1 cellular context compared by ENCODE assay signal in the genomic region with DNA sequence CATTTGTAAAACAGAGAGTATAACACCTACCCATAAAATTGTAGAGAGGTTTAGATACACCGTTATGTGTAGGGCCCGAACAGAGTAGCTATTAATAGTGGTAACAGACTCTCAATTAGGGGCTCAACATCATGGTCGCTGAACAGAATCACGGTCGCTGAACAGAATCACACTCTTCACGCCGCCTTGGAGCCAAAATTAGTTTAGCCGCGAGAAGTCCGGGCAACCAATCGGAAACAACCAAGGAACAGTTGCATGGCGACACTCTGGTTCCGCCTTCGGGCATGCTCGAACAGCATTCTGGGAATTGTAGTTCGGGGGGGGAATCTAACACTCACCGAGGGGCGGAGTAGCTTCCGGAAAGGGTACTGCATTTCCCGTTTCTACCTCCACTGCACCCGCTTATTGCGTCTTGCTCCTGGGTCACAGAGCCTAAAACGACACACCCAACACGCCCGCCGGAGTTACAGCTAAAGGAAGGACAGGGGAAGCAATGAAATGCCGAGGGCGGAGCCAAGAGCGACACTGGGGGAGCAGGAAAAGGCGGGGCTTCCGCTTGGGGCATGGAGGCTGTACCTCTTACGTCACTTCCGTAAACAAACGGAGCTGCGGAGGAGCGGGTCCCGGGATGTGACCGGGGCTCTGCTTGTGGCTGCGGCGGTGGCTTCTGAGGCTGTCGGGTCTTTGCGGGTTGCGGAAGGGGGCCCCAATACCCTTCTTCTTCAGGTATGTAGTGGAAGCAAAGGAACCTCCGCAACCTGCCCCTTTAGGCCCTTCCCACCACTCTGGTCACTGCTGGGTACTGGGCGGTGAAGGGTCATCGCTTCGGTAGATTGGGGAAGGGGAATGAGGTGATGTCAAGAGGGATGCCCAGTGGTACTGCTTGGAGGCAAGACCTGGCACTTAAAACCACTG.
TF ChIP-seq lines count a peak whose summit lies in the region.

A gene (plus strand): TSS at position 593 of the 915 bp plus-strand sequence. CDS start 2,352 bp downstream, outside the sequence.

TF ChIP-seq in K562, 482 proteins besides CTCF, POLR2A, EP300 and RAD21 (continued from another document and continues in another):
- TF ChIP-seq, protein P1, sequence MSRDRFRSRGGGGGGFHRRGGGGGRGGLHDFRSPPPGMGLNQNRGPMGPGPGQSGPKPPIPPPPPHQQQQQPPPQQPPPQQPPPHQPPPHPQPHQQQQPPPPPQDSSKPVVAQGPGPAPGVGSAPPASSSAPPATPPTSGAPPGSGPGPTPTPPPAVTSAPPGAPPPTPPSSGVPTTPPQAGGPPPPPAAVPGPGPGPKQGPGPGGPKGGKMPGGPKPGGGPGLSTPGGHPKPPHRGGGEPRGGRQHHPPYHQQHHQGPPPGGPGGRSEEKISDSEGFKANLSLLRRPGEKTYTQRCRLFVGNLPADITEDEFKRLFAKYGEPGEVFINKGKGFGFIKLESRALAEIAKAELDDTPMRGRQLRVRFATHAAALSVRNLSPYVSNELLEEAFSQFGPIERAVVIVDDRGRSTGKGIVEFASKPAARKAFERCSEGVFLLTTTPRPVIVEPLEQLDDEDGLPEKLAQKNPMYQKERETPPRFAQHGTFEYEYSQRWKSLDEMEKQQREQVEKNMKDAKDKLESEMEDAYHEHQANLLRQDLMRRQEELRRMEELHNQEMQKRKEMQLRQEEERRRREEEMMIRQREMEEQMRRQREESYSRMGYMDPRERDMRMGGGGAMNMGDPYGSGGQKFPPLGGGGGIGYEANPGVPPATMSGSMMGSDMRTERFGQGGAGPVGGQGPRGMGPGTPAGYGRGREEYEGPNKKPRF (IDR thresholded peaks at IDR 0.05; ENCODE audit: low read depth, low read length) = no peak
- TF ChIP-seq ZC3H8 (IDR thresholded peaks at IDR 0.05) = no peak
- TF ChIP-seq ZNF24 (IDR thresholded peaks at IDR 0.05) = peak; percentile 60; the same call in 1 of the 2 replicates
- TF ChIP-seq, protein P2, sequence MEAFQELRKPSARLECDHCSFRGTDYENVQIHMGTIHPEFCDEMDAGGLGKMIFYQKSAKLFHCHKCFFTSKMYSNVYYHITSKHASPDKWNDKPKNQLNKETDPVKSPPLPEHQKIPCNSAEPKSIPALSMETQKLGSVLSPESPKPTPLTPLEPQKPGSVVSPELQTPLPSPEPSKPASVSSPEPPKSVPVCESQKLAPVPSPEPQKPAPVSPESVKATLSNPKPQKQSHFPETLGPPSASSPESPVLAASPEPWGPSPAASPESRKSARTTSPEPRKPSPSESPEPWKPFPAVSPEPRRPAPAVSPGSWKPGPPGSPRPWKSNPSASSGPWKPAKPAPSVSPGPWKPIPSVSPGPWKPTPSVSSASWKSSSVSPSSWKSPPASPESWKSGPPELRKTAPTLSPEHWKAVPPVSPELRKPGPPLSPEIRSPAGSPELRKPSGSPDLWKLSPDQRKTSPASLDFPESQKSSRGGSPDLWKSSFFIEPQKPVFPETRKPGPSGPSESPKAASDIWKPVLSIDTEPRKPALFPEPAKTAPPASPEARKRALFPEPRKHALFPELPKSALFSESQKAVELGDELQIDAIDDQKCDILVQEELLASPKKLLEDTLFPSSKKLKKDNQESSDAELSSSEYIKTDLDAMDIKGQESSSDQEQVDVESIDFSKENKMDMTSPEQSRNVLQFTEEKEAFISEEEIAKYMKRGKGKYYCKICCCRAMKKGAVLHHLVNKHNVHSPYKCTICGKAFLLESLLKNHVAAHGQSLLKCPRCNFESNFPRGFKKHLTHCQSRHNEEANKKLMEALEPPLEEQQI (IDR thresholded peaks at IDR 0.05) = no peak
- no peak for TF ChIP-seq MECOM (CRISPR knock-in tag; IDR thresholded peaks at IDR 0.05)
- TF ChIP-seq, protein P3, sequence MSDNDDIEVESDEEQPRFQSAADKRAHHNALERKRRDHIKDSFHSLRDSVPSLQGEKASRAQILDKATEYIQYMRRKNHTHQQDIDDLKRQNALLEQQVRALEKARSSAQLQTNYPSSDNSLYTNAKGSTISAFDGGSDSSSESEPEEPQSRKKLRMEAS (CRISPR knock-in tag; IDR thresholded peaks at IDR 0.05) = peak; percentile 59; the same call in 1 of the 2 replicates
- no peak for TF ChIP-seq ZNF197 (CRISPR knock-in tag; IDR thresholded peaks at IDR 0.05; ENCODE audit: low read depth)
- peak; percentile 65 for TF ChIP-seq SPI1 (IDR thresholded peaks at IDR 0.05; ENCODE audit: borderline replicate concordance, low read depth, low read length)
- TF ChIP-seq MCM2 (IDR thresholded peaks at IDR 0.05; ENCODE audit: low read depth) = no peak
- no peak for TF ChIP-seq ZBTB8A (IDR thresholded peaks at IDR 0.05; ENCODE audit: partially characterized antibody)
- TF ChIP-seq CAMTA2 (CRISPR knock-in tag; conservative IDR thresholded peaks at IDR 0.05) = no peak
- no peak for TF ChIP-seq HNRNPUL1 (IDR thresholded peaks at IDR 0.05; ENCODE audit: low read length)
- TF ChIP-seq, protein P4, sequence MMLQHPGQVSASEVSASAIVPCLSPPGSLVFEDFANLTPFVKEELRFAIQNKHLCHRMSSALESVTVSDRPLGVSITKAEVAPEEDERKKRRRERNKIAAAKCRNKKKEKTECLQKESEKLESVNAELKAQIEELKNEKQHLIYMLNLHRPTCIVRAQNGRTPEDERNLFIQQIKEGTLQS (IDR thresholded peaks at IDR 0.05) = peak; percentile 91
- TF ChIP-seq, protein P4 (CRISPR knock-in tag; conservative IDR thresholded peaks at IDR 0.05) = peak; percentile 33; the same call in 1 of the 2 replicates
- TF ChIP-seq NRF1 (conservative IDR thresholded peaks at IDR 0.05 in 1 of 2, IDR thresholded peaks at IDR 0.05 in 1 of 2) = peak; percentile 60 to 70
- no peak for TF ChIP-seq ZNF324 (CRISPR knock-in tag; IDR thresholded peaks at IDR 0.05)
- TF ChIP-seq ZZZ3 (IDR thresholded peaks at IDR 0.05) = no peak
- peak; percentile 81 for TF ChIP-seq JUND (IDR thresholded peaks at IDR 0.05; ENCODE audit: borderline replicate concordance, low read depth, low read length)
- peak; percentile 79; the same call in 1 of the 3 replicates for TF ChIP-seq JUND (tag; IDR thresholded peaks at IDR 0.05; ENCODE audit: borderline replicate concordance, low read depth, low read length)
- no peak for TF ChIP-seq HDGF (IDR thresholded peaks at IDR 0.05)
- TF ChIP-seq TBP (optimal IDR thresholded peaks at IDR 0.05; ENCODE audit: low read depth, low read length) = no peak
- TF ChIP-seq, protein P5, sequence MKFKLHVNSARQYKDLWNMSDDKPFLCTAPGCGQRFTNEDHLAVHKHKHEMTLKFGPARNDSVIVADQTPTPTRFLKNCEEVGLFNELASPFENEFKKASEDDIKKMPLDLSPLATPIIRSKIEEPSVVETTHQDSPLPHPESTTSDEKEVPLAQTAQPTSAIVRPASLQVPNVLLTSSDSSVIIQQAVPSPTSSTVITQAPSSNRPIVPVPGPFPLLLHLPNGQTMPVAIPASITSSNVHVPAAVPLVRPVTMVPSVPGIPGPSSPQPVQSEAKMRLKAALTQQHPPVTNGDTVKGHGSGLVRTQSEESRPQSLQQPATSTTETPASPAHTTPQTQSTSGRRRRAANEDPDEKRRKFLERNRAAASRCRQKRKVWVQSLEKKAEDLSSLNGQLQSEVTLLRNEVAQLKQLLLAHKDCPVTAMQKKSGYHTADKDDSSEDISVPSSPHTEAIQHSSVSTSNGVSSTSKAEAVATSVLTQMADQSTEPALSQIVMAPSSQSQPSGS (CRISPR knock-in tag; IDR thresholded peaks at IDR 0.05) = no peak
- TF ChIP-seq CBX2 (IDR thresholded peaks at IDR 0.05; ENCODE audit: insufficient read depth, low read length, poor library complexity, severe bottlenecking) = no peak
- TF ChIP-seq ZNF644 (tag; IDR thresholded peaks at IDR 0.05; ENCODE audit: low read depth) = no peak
- TF ChIP-seq RBBP5 (IDR thresholded peaks at IDR 0.05; ENCODE audit: borderline replicate concordance, insufficient read depth, low read length, poor library complexity, severe bottlenecking) = peak; percentile 96
- TF ChIP-seq, protein P6, sequence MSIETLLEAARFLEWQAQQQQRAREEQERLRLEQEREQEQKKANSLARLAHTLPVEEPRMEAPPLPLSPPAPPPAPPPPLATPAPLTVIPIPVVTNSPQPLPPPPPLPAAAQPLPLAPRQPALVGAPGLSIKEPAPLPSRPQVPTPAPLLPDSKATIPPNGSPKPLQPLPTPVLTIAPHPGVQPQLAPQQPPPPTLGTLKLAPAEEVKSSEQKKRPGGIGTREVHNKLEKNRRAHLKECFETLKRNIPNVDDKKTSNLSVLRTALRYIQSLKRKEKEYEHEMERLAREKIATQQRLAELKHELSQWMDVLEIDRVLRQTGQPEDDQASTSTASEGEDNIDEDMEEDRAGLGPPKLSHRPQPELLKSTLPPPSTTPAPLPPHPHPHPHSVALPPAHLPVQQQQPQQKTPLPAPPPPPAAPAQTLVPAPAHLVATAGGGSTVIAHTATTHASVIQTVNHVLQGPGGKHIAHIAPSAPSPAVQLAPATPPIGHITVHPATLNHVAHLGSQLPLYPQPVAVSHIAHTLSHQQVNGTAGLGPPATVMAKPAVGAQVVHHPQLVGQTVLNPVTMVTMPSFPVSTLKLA (conservative IDR thresholded peaks at IDR 0.05) = peak; percentile 98
- no peak for TF ChIP-seq CBX5 (IDR thresholded peaks at IDR 0.05; ENCODE audit: borderline replicate concordance, low read depth)
- no peak for TF ChIP-seq HMG20A (CRISPR knock-in tag; conservative IDR thresholded peaks at IDR 0.05)
- TF ChIP-seq, protein P7, sequence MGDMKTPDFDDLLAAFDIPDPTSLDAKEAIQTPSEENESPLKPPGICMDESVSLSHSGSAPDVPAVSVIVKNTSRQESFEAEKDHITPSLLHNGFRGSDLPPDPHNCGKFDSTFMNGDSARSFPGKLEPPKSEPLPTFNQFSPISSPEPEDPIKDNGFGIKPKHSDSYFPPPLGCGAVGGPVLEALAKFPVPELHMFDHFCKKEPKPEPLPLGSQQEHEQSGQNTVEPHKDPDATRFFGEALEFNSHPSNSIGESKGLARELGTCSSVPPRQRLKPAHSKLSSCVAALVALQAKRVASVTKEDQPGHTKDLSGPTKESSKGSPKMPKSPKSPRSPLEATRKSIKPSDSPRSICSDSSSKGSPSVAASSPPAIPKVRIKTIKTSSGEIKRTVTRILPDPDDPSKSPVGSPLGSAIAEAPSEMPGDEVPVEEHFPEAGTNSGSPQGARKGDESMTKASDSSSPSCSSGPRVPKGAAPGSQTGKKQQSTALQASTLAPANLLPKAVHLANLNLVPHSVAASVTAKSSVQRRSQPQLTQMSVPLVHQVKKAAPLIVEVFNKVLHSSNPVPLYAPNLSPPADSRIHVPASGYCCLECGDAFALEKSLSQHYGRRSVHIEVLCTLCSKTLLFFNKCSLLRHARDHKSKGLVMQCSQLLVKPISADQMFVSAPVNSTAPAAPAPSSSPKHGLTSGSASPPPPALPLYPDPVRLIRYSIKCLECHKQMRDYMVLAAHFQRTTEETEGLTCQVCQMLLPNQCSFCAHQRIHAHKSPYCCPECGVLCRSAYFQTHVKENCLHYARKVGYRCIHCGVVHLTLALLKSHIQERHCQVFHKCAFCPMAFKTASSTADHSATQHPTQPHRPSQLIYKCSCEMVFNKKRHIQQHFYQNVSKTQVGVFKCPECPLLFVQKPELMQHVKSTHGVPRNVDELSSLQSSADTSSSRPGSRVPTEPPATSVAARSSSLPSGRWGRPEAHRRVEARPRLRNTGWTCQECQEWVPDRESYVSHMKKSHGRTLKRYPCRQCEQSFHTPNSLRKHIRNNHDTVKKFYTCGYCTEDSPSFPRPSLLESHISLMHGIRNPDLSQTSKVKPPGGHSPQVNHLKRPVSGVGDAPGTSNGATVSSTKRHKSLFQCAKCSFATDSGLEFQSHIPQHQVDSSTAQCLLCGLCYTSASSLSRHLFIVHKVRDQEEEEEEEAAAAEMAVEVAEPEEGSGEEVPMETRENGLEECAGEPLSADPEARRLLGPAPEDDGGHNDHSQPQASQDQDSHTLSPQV (IDR thresholded peaks at IDR 0.05) = no peak
- no peak for TF ChIP-seq STAG1 (CRISPR knock-in tag; IDR thresholded peaks at IDR 0.05; ENCODE audit: borderline replicate concordance)
- no peak for TF ChIP-seq ILK (tag; IDR thresholded peaks at IDR 0.05; ENCODE audit: borderline replicate concordance, low read depth)
- TF ChIP-seq, protein P8, sequence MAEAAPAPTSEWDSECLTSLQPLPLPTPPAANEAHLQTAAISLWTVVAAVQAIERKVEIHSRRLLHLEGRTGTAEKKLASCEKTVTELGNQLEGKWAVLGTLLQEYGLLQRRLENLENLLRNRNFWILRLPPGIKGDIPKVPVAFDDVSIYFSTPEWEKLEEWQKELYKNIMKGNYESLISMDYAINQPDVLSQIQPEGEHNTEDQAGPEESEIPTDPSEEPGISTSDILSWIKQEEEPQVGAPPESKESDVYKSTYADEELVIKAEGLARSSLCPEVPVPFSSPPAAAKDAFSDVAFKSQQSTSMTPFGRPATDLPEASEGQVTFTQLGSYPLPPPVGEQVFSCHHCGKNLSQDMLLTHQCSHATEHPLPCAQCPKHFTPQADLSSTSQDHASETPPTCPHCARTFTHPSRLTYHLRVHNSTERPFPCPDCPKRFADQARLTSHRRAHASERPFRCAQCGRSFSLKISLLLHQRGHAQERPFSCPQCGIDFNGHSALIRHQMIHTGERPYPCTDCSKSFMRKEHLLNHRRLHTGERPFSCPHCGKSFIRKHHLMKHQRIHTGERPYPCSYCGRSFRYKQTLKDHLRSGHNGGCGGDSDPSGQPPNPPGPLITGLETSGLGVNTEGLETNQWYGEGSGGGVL (CRISPR knock-in tag; IDR thresholded peaks at IDR 0.05) = no peak
- no peak for TF ChIP-seq SRSF7 (optimal IDR thresholded peaks at IDR 0.05; ENCODE audit: low read depth, low read length)
- no peak for TF ChIP-seq CBX1 (IDR thresholded peaks at IDR 0.05; ENCODE audit: low read depth)
- no peak for TF ChIP-seq ZC3H4 (CRISPR knock-in tag; IDR thresholded peaks at IDR 0.05; ENCODE audit: borderline replicate concordance)
- no peak for TF ChIP-seq SRSF3 (IDR thresholded peaks at IDR 0.05; ENCODE audit: insufficient read depth, low read length)
- no peak for TF ChIP-seq ZNF444 (CRISPR knock-in tag; IDR thresholded peaks at IDR 0.05)
